ENCODE assay signal across 24 cellular contexts in genomic region chr20:23508449-23508848, GRCh38. TPM values are rescaled to one million over a fixed set of nuclear protein-coding genes. Genes with fewer than 3 reads are reported as not detected.
"Had no signal": no experiment of that assay in that cellular context is flagged by ENCODE, and none has a peak within 500 bp of the region (broad histone marks: within the 10 kb centered on the region; RNA-seq: fewer than 3 reads in every experiment).

No MANE protein-coding gene starts in this region.

- H3K9me3 Mint-ChIP-seq: activated naive CD4-positive, alpha-beta T cell treated with anti-CD3 and anti-CD28 coated beads, Interleukin-2, amount 50 U/mL, for 72 hours; activated naive CD8-positive, alpha-beta T cell treated with anti-CD3 and anti-CD28 coated beads, Interleukin-2, amount 50 U/mL, for 24 hours; activated T-cell treated with anti-CD3 and anti-CD28 coated beads, Interleukin-2, amount 50 U/mL, for 4 hours; T-helper 1 cell treated with Interleukin-12 subunit alpha and Interleukin-12 subunit beta and Interleukin-4 antibody, amounts not matched to agents 30 μg/mL and 1 μg/mL, for 36 hours had no signal

- H3K4me1 Mint-ChIP-seq: activated naive CD8-positive, alpha-beta T cell treated with anti-CD3 and anti-CD28 coated beads, Interleukin-2, amount 50 U/mL, for 24 hours had no signal

- H3K4me3 Mint-ChIP-seq: activated naive CD8-positive, alpha-beta T cell treated with anti-CD3 and anti-CD28 coated beads, Interleukin-2, amount 50 U/mL, for 24 hours; activated T-cell treated with anti-CD3 and anti-CD28 coated beads, Interleukin-2, amount 50 U/mL, for 4 hours; T-helper 1 cell treated with Interleukin-12 subunit alpha and Interleukin-12 subunit beta and Interleukin-4 antibody, amounts not matched to agents 30 μg/mL and 1 μg/mL, for 36 hours had no signal

- H3K27me3 ChIP-seq: brain microvascular endothelial cell, cardiac muscle cell, MG63, Peyer's patch, SJSA1 had no signal

- H3K36me3 Mint-ChIP-seq: activated naive CD4-positive, alpha-beta T cell treated with anti-CD3 and anti-CD28 coated beads, Interleukin-2, amount 50 U/mL, for 72 hours had no signal

- H3K36me3 ChIP-seq: brain microvascular endothelial cell, cardiac muscle cell, MG63, Peyer's patch, SJSA1 had no signal

- H3K4me1 ChIP-seq: Peyer's patch, SJSA1 had no signal

- ATAC-seq: activated naive CD4-positive, alpha-beta T cell treated with anti-CD3 and anti-CD28 coated beads, Interleukin-2, amount 50 U/mL, for 72 hours; activated naive CD8-positive, alpha-beta T cell treated with anti-CD3 and anti-CD28 coated beads, Interleukin-2, amount 50 U/mL, for 24 hours; activated T-cell treated with anti-CD3 and anti-CD28 coated beads, Interleukin-2, amount 50 U/mL, for 4 hours; SK-N-SH treated with all-trans-retinoic acid at 6 μM for 48 hours had no signal

- DNase-seq: activated CD4-positive, alpha-beta T cell treated with anti-CD3 and anti-CD28 coated beads for 48 hours; activated CD4-positive, alpha-beta T cell treated with anti-CD3 and anti-CD28 coated beads, Interleukin-2, amount 50 U/mL, for 4 hours; activated CD4-positive, CD25-positive, alpha-beta regulatory T cell treated with anti-CD3 and anti-CD28 coated beads, Interleukin-2, amount 50 U/mL, for 72 hours; activated CD8-positive, alpha-beta memory T cell treated with anti-CD3 and anti-CD28 coated beads for 24 hours; activated effector memory CD4-positive, alpha-beta T cell treated with anti-CD3 and anti-CD28 coated beads, Interleukin-2, amount 50 U/mL, for 16 hours; activated naive CD4-positive, alpha-beta T cell treated with Interleukin-2 at 50 U/mL for 16 hours; activated naive CD8-positive, alpha-beta T cell treated with anti-CD3 and anti-CD28 coated beads, Interleukin-2, amount 50 U/mL, for 24 hours; activated T-cell treated with anti-CD3 and anti-CD28 coated beads, Interleukin-2, amount 50 U/mL, for 4 hours; amniotic stem cell; brain microvascular endothelial cell; MG63; NCI-H1105; NCI-H1436; NCI-H1694 treated with DMSO at 0.1 percent for 48 hours; NCI-H2081; NCI-H510A treated with DMSO at 0.1 percent for 48 hours; Peyer's patch; Right ventricle myocardium superior had no signal

- H3K4me3 ChIP-seq: cardiac muscle cell, MG63, Peyer's patch, SJSA1 had no signal

- H3K27ac ChIP-seq: brain microvascular endothelial cell, cardiac muscle cell, Peyer's patch, RWPE1, SJSA1 had no signal

- H3K27ac Mint-ChIP-seq: activated naive CD4-positive, alpha-beta T cell treated with anti-CD3 and anti-CD28 coated beads, Interleukin-2, amount 50 U/mL, for 72 hours; activated naive CD8-positive, alpha-beta T cell treated with anti-CD3 and anti-CD28 coated beads, Interleukin-2, amount 50 U/mL, for 24 hours; T-helper 1 cell treated with Interleukin-12 subunit alpha and Interleukin-12 subunit beta and Interleukin-4 antibody, amounts not matched to agents 30 μg/mL and 1 μg/mL, for 36 hours had no signal

- H3K9me3 ChIP-seq: MG63, Peyer's patch, SJSA1 had no signal

RNA-seq across cellular contexts. Expression of gene CST8, which starts 17.5 kb away (rescaled TPM):
- total RNA-seq: activated naive CD4-positive, alpha-beta T cell treated with anti-CD3 and anti-CD28 coated beads, Interleukin-2, amount 50 U/mL, for 72 hours; activated T-cell treated with anti-CD3 and anti-CD28 coated beads, Interleukin-2, amount 50 U/mL, for 4 hours; cardiac muscle cell; Peyer's patch; Right ventricle myocardium superior; SJSA1 had no signal
- polyA plus RNA-seq: cardiac muscle cell had no signal

RNA-seq across cellular contexts. Expression of gene CST11, which starts 55.8 kb away (rescaled TPM):
- total RNA-seq: activated naive CD4-positive, alpha-beta T cell treated with anti-CD3 and anti-CD28 coated beads, Interleukin-2, amount 50 U/mL, for 72 hours; activated T-cell treated with anti-CD3 and anti-CD28 coated beads, Interleukin-2, amount 50 U/mL, for 4 hours; cardiac muscle cell; Peyer's patch; Right ventricle myocardium superior; SJSA1 had no signal
- polyA plus RNA-seq: cardiac muscle cell had no signal

RNA-seq across cellular contexts. Expression of gene CST9L, which starts 59.8 kb away (rescaled TPM):
- total RNA-seq: activated naive CD4-positive, alpha-beta T cell treated with anti-CD3 and anti-CD28 coated beads, Interleukin-2, amount 50 U/mL, for 72 hours; activated T-cell treated with anti-CD3 and anti-CD28 coated beads, Interleukin-2, amount 50 U/mL, for 4 hours; cardiac muscle cell; Peyer's patch; Right ventricle myocardium superior; SJSA1 had no signal
- polyA plus RNA-seq: cardiac muscle cell had no signal
